In genomic region chr22:23849009-23850006, GRCh38 we compare ENCODE assay signal across 8 cellular contexts.
DNase-seq lines count a peak whose midpoint lies in the region; ATAC-seq lines count a peak whose summit lies in the region.

No MANE protein-coding gene starts in this region.

- peak; percentile 87 for DNase-seq in COLO668 (lab: John Stamatoyannopoulos, UW; ENCODE audit: unreplicated experiment)
- peak; percentile 41 for DNase-seq in NCI-H526 treated with DMSO at 0.1 percent for 48 hours (lab: John Stamatoyannopoulos, UW)
- DNase-seq in activated CD4-positive, alpha-beta T cell treated with anti-CD3 and anti-CD28 coated beads, Interleukin-2, amount 50 U/mL, for 24 hours (ENCODE audit: low read depth in 1 of 2, low spot score in 1 of 2) = peak; percentile 79 to 83
- peak; percentile 46 for DNase-seq in dedifferentiated amniotic fluid mesenchymal stem cell (ENCODE audit: extremely low spot score)
- DNase-seq in medulla oblongata (ENCODE audit: extremely low spot score) = peak; percentile 76
- peak; percentile 89 for DNase-seq in stimulated activated CD8-positive, alpha-beta memory T cell treated with anti-CD3 and anti-CD28 coated beads, Interleukin-15, amount 100 ng/mL, for 24 hours (ENCODE audit: low read depth)

- ATAC-seq in HG02588 (IDR thresholded peaks at IDR 0.05; ENCODE audit: unreplicated experiment) (peak; percentile 44), HG02610 (IDR thresholded peaks at IDR 0.05; ENCODE audit: unreplicated experiment) (no peak)
